ENCODE assay signal across 18 cellular contexts in the genomic region with DNA sequence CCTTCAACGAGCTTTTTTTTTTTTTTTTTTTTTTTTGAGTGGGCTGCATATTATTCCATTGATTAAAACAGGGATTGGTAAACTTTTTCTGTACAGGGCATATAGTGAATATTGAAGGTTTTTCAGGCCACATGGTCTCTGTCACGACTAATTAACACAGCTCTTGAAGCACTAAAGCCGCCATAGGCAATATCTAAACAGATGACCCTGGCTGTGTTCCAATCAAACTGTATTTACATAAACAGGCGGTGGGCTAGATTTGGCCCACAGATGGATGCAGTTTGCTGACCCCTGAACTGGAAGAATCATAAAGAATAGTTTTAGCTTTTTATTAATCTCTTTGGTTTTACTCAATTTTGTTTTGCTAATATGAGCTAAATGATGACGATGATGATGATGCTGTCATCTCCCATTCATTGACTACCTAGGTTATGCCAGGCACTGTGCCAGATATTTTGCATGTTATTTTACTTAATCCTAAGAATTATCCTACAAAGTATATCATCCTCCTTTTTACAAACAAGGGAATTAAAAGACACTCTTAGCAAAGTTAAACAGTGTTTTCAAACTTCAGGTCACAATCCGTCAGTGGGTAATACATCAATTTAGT. TPM values are rescaled to one million over a fixed set of nuclear protein-coding genes. Genes with fewer than 3 reads are reported as not detected.
DNase-seq lines count a peak whose midpoint lies in the region; ATAC-seq and TF ChIP-seq lines count a peak whose summit lies in the region.
"Had no signal": no experiment of that assay in that cellular context is flagged by ENCODE, and none has a peak within 500 bp of the region (broad histone marks: within the 10 kb centered on the region; RNA-seq: fewer than 3 reads in every experiment).

No MANE protein-coding gene starts in this region.

- H3K27me3 ChIP-seq in SK-N-SH (ENCODE audit: insufficient read depth), result no peaks in the 10 kb centered on the region
- no peaks in the 10 kb centered on the region for H3K27me3 ChIP-seq in left lung
- H3K27me3 ChIP-seq in tibial artery, result no peaks in the 10 kb centered on the region
- H3K27me3 ChIP-seq in mesendoderm (ENCODE audit: insufficient read depth, low read length, poor library complexity), result no peaks in the 10 kb centered on the region
- H3K27me3 ChIP-seq: neural progenitor cell, right lobe of liver, tibial nerve had no signal

- H3K18ac ChIP-seq in mesendoderm (ENCODE audit: low read length), result no peak overlapping the region

- H2AK5ac ChIP-seq in mesendoderm (ENCODE audit: low read length), result no peak overlapping the region

- no peak overlapping the region for H3K56ac ChIP-seq in mesendoderm (ENCODE audit: low read length)

- no peak overlapping the region for H2BK15ac ChIP-seq in mesendoderm (replicated peaks; ENCODE audit: low read depth)

- no peak for TF ChIP-seq RAD21 in SK-N-SH (IDR thresholded peaks at IDR 0.05; ENCODE audit: low read length)

- H3K4ac ChIP-seq in mesendoderm (ENCODE audit: low read depth, low read length), result no peak overlapping the region

- peaks cover 0 to 40% of the 10 kb centered on the region in 2 experiments; a peak in 2 of 4 replicates for H3K4me1 ChIP-seq in SK-N-SH (ENCODE audit: control insufficient read depth in 1 of 2, insufficient read depth in 2 of 2, low read depth in 1 of 2, low read length in 1 of 2)
- H3K4me1 ChIP-seq in left lung, result peaks cover 3 to 10% of the 10 kb centered on the region in 2 donors
- H3K4me1 ChIP-seq in tibial artery, result peaks cover 0 to 100% (median 71%) of the 10 kb centered on the region in 4 donors
- peaks cover 3% of the 10 kb centered on the region for H3K4me1 ChIP-seq in mesendoderm (ENCODE audit: control insufficient read depth, low read depth, low read length)
- H3K4me1 ChIP-seq: A549 had no signal

- ATAC-seq in left lung, result no peak
- ATAC-seq: A549, PC-3, right lobe of liver had no signal

- H3K9ac ChIP-seq in SK-N-SH, result no peak overlapping the region
- no peak overlapping the region for H3K9ac ChIP-seq in mesendoderm (ENCODE audit: low read length)
- H3K9ac ChIP-seq: neural progenitor cell had no signal

- H2BK5ac ChIP-seq in mesendoderm (ENCODE audit: low read length), result no peak overlapping the region

- H3K79me2 ChIP-seq in SK-N-SH (ENCODE audit: insufficient read depth), result no peaks in the 10 kb centered on the region
- no peaks in the 10 kb centered on the region for H3K79me2 ChIP-seq in mesendoderm (ENCODE audit: control insufficient read depth, insufficient read depth, low read length)

- TF ChIP-seq CTCF in SK-N-SH (IDR thresholded peaks at IDR 0.05) (no peak), left lung (IDR thresholded peaks at IDR 0.05) (no peak), tibial artery (IDR thresholded peaks at IDR 0.05) (no peak)

- WGBS in SK-N-SH (ENCODE audit: low lambda C conversion rate), result 71% methylated on average over 6 of the region's 6 CpGs
- no CpG with 5 or more reads among the region's 6 CpGs for WGBS in mesendoderm (ENCODE audit: extremely low coverage, insufficient coverage, low lambda C conversion rate)

- POLR2A ChIA-PET in SK-N-SH (lab: Yijun Ruan, JAX), result no interaction called here

- TF ChIP-seq EP300 in SK-N-SH (IDR thresholded peaks at IDR 0.05; ENCODE audit: borderline replicate concordance in 1 of 2, low read depth in 1 of 2, low read length in 1 of 2), result peak in 1 of 2 experiments; percentile 73; a peak in 2 of 4 replicates

- no peaks in the 10 kb centered on the region for H3F3A ChIP-seq in SK-N-SH (replicated peaks; ENCODE audit: insufficient read depth)

- peak; percentile 6 for DNase-seq in NCI-H2171 treated with DMSO at 0.1 percent for 48 hours (lab: John Stamatoyannopoulos, UW)
- DNase-seq in NCI-H2171 (lab: John Stamatoyannopoulos, UW), result no peak
- DNase-seq in SK-N-SH, result peak; percentile 61
- no peak for DNase-seq in left lung
- DNase-seq in tibial artery, result no peak
- no peak for DNase-seq in LoVo (ENCODE audit: low spot score)
- DNase-seq in mesendoderm, result no peak
- no peak for DNase-seq in activated CD4-positive, alpha-beta T cell treated with anti-CD3 and anti-CD28 coated beads for 1 hour
- DNase-seq: activated T-cell treated with anti-CD3 and anti-CD28 coated beads, Interleukin-2, amount 50 U/mL, for 1 hour; CD4-positive, alpha-beta memory T cell; NCI-H2107; PC-3; right lobe of liver; stimulated activated CD4-positive, alpha-beta T cell treated with anti-CD3 and anti-CD28 coated beads, Interleukin-4, amount 100 ng/mL, for 1 hour had no signal

- no peak overlapping the region for H3K23ac ChIP-seq in mesendoderm (ENCODE audit: low read length)

- H4K20me1 ChIP-seq in SK-N-SH (ENCODE audit: insufficient read depth), result no peaks in the 10 kb centered on the region

- peaks cover 0 to 38% of the 10 kb centered on the region in 2 experiments for H3K36me3 ChIP-seq in SK-N-SH (replicated peaks in 1 of 2; ENCODE audit: control insufficient read depth in 1 of 2, insufficient read depth in 2 of 2, low read length in 1 of 2)
- peaks cover 0 to 22% of the 10 kb centered on the region in 2 donors for H3K36me3 ChIP-seq in left lung
- peaks cover 11 to 50% (median 18%) of the 10 kb centered on the region in 3 donors for H3K36me3 ChIP-seq in tibial artery
- no peaks in the 10 kb centered on the region for H3K36me3 ChIP-seq in mesendoderm (ENCODE audit: control insufficient read depth, insufficient read depth, low read length)
- H3K36me3 ChIP-seq: neural progenitor cell, right lobe of liver had no signal

- CTCF ChIA-PET in SK-N-SH (lab: Yijun Ruan, JAX), result interaction anchor here (1.1 to 2.2 kb wide), 6 partner anchors 37 to 113 kb away, joined by 3 to 15 read pairs (median 4); no protein-coding TSS in a partner anchor

- no peak overlapping the region for H4K5ac ChIP-seq in mesendoderm (ENCODE audit: low read length)

- H3K9me3 ChIP-seq in SK-N-SH (no peaks in the 10 kb centered on the region), left lung (no peaks in the 10 kb centered on the region), tibial artery (no peaks in the 10 kb centered on the region)
- H3K9me3 ChIP-seq: A549, right lobe of liver, tibial nerve had no signal

- H3K4me2 ChIP-seq in SK-N-SH (no peak overlapping the region), mesendoderm (ENCODE audit: low read length) (no peak overlapping the region)
- H3K4me2 ChIP-seq: A549 had no signal

- H3K27ac ChIP-seq in SK-N-SH (ENCODE audit: low read depth in 2 of 2, low read length in 1 of 2) (peak overlapping the region in 1 of 2 experiments; percentile 94; a peak in 2 of 4 replicates), left lung (peak overlapping the region; percentile 45 to 70), tibial artery (peak overlapping the region; percentile 76 to 81), mesendoderm (ENCODE audit: low read depth, low read length) (no peak overlapping the region)
- H3K27ac ChIP-seq: neural progenitor cell, right lobe of liver, SK-N-MC had no signal

- intact Hi-C loops in left lung (cut with DNase I) (no loop called here), tibial artery (cut with DNase I; ENCODE audit: low total_unique reads) (no loop called here)

- no peak overlapping the region for H3K4me3 ChIP-seq in SK-N-SH (ENCODE audit: low read depth in 2 of 2, low read length in 1 of 2)
- no peak overlapping the region for H3K4me3 ChIP-seq in left lung
- no peak overlapping the region for H3K4me3 ChIP-seq in tibial artery
- H3K4me3 ChIP-seq in mesendoderm (ENCODE audit: low read length), result no peak overlapping the region
- H3K4me3 ChIP-seq: A549, neural progenitor cell, right lobe of liver, tibial nerve had no signal

- no peak overlapping the region for H4K8ac ChIP-seq in mesendoderm (ENCODE audit: low read depth, low read length)

- no peak overlapping the region for H2AFZ ChIP-seq in SK-N-SH (ENCODE audit: low read depth)

- no peaks in the 10 kb centered on the region for H3K9me2 ChIP-seq in SK-N-SH

- H3K79me1 ChIP-seq in mesendoderm (ENCODE audit: low read length), result no peaks in the 10 kb centered on the region

- H2BK120ac ChIP-seq in mesendoderm (ENCODE audit: low read depth, low read length), result no peak overlapping the region

TF ChIP-seq in SK-N-SH, 30 proteins besides CTCF, POLR2A, EP300 and RAD21:
- TF ChIP-seq, protein P1, sequence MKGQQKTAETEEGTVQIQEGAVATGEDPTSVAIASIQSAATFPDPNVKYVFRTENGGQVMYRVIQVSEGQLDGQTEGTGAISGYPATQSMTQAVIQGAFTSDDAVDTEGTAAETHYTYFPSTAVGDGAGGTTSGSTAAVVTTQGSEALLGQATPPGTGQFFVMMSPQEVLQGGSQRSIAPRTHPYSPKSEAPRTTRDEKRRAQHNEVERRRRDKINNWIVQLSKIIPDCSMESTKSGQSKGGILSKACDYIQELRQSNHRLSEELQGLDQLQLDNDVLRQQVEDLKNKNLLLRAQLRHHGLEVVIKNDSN (IDR thresholded peaks at IDR 0.05; ENCODE audit: borderline replicate concordance, low read depth), result no peak
- TF ChIP-seq GABPA (IDR thresholded peaks at IDR 0.05; ENCODE audit: low read depth) (no peak), MXI1 (IDR thresholded peaks at IDR 0.05; ENCODE audit: low read depth, low read length) (peak; percentile 35; the same call in 1 of the 2 replicates), GATA2 (CRISPR knock-in tag; IDR thresholded peaks at IDR 0.05) (peak; percentile 40; the same call in 1 of the 2 replicates), SMC3 (IDR thresholded peaks at IDR 0.05; ENCODE audit: low read depth, low read length) (no peak), TAF1 (IDR thresholded peaks at IDR 0.05; ENCODE audit: borderline replicate concordance, low read depth, low read length) (no peak), NRF1 (IDR thresholded peaks at IDR 0.05; ENCODE audit: low read depth, low read length) (no peak)
- TF ChIP-seq, protein P2, sequence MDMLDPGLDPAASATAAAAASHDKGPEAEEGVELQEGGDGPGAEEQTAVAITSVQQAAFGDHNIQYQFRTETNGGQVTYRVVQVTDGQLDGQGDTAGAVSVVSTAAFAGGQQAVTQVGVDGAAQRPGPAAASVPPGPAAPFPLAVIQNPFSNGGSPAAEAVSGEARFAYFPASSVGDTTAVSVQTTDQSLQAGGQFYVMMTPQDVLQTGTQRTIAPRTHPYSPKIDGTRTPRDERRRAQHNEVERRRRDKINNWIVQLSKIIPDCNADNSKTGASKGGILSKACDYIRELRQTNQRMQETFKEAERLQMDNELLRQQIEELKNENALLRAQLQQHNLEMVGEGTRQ (IDR thresholded peaks at IDR 0.05; ENCODE audit: borderline replicate concordance, low read depth, low read length), result no peak

RNA-seq across cellular contexts. Expression of gene LMCD1, which starts 54.2 kb away (rescaled TPM):
- polyA plus RNA-seq in SK-N-SH (2012; rRNA removed), result 23.6 and 26.5 TPM in 2 replicates
- polyA plus RNA-seq in SK-N-SH (2012; cell fraction: cytosol; rRNA removed), result 19.2 and 20.3 TPM in 2 replicates
- 34.5 and 40.1 TPM in 2 replicates for polyA plus RNA-seq in SK-N-SH (2012; cell fraction: nucleus; rRNA removed)
- total RNA-seq in left lung, result 10 to 100 TPM; 69.6 to 84.8 TPM
- 7.2 TPM for polyA plus RNA-seq in mesendoderm (2013, experiment 1 of 2)
- 7.6 TPM for polyA plus RNA-seq in mesendoderm (2013, experiment 2 of 2)

Comparison
In these comparisons a context has a peak if more than half of its experiments do, and no peak if none do; other contexts are left out.
1. DNase-seq: peak in NCI-H2171 treated with DMSO at 0.1 percent for 48 hours (single experiment) and SK-N-SH (single experiment); none in NCI-H2171 (single experiment), left lung (0 of 2), tibial artery (0 of 2), LoVo (single experiment), mesendoderm (single experiment) and activated CD4-positive, alpha-beta T cell treated with anti-CD3 and anti-CD28 coated beads for 1 hour (single experiment).